In the genomic region with DNA sequence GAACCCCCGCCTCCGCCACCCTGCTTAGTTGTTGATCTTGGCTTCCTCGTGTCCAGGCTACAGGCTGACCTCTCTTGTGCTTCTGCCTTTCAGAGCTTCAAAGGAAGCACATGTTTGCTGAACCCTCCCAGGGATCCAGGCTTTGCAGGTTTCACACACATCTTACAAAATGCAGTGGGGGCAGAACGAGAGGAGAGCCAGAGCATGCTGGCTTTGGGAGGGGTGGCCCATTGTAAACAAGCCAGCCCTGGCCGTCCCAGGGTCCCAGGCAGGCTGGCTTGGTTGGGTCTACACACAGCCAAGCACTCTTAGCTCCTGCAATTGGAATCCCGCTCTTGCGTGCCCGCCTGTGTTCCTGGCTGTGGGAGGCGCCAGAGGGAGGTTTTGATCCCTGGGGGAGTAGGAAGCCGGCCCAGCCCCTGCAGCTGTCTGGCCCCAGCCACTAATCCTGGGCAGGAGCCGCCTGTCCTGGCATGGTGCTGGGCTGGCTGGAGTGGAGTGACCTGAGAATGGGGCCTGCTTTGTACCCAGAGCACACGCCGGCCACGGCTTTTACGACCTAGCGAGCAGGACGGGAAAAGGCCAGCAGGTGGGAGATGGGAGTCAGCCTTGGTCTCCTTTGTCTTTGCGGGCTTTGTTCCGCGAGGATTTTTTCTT, we compare ENCODE assay signal across 9 cellular contexts. TPM values are rescaled to one million over a fixed set of nuclear protein-coding genes. Genes with fewer than 3 reads are reported as not detected.
DNase-seq lines count a peak whose midpoint lies in the region; ATAC-seq, FAIRE-seq and TF ChIP-seq lines count a peak whose summit lies in the region.
"Had no signal": no experiment of that assay in that cellular context is flagged by ENCODE, and none has a peak within 500 bp of the region (broad histone marks: within the 10 kb centered on the region; RNA-seq: fewer than 3 reads in every experiment).

No MANE protein-coding gene starts in this region.

- peaks cover 84% of the 10 kb centered on the region for H3K4me1 ChIP-seq in HepG2 (ENCODE audit: insufficient read depth, low read length)

- H3K27me3 Mint-ChIP-seq in chondrocyte (ENCODE audit: low read depth) (no peaks in the 10 kb centered on the region), type B pancreatic cell (no peaks in the 10 kb centered on the region)
- H3K27me3 Mint-ChIP-seq: activated CD8-positive, alpha-beta T cell treated with anti-CD3 and anti-CD28 coated beads for 36 hours had no signal

- H3K4me1 Mint-ChIP-seq in chondrocyte (ENCODE audit: low read depth): peaks cover 55% of the 10 kb centered on the region
- H3K4me1 Mint-ChIP-seq in type B pancreatic cell (ENCODE audit: unreplicated experiment): peaks cover 62% of the 10 kb centered on the region

- TF ChIP-seq CTCF in chondrocyte (IDR thresholded peaks at IDR 0.05) (peak; percentile 65), HepG2 (CRISPR knock-in tag; IDR thresholded peaks at IDR 0.05) (peak; percentile 83), type B pancreatic cell (conservative IDR thresholded peaks at IDR 0.05) (peak; percentile 52)

- no peak overlapping the region for H2AFZ ChIP-seq in HepG2 (ENCODE audit: low read length)

- WGBS in HepG2 (ENCODE audit: low lambda C conversion rate): 21% methylated on average over 15 of the region's 20 CpGs

- H3K9ac ChIP-seq in HepG2 (ENCODE audit: insufficient read depth, low read depth, low read length): peak overlapping the region; percentile 48

- peaks cover 13 to 60% of the 10 kb centered on the region in 2 experiments for H3K36me3 ChIP-seq in HepG2 (replicated peaks in 1 of 2; ENCODE audit: control insufficient read depth in 1 of 2, insufficient read depth in 2 of 2, low read length in 2 of 2)

- H3K27ac ChIP-seq in HepG2 (ENCODE audit: extremely low read length, insufficient read depth, low read length): peak overlapping the region; percentile 70

- in situ Hi-C loops in HepG2 (cut with HindIII; ENCODE audit: extremely low pct_ligation_motif_present, low pct_unique_long_range_greater_than_20kb): no loop called here

- H3K4me3 Mint-ChIP-seq in chondrocyte (ENCODE audit: unreplicated experiment) (no peak overlapping the region), type B pancreatic cell (peak overlapping the region; percentile 29)
- H3K4me3 Mint-ChIP-seq: activated CD8-positive, alpha-beta T cell treated with anti-CD3 and anti-CD28 coated beads for 36 hours had no signal

- CTCF ChIA-PET in HepG2 (lab: Yijun Ruan, JAX; ENCODE audit: low intra/inter-chr PET ratio, low total read pairs): interaction anchor here (1.2 kb wide), 1 partner anchor 456 kb away, joined by 4 read pairs; no protein-coding TSS in a partner anchor

- H3K9me3 ChIP-seq in HepG2 (ENCODE audit: low read length): no peaks in the 10 kb centered on the region

- POLR2A ChIA-PET in HepG2 (lab: Yijun Ruan, JAX): interaction anchor here (0.9 to 2.6 kb wide), 9 partner anchors 10 to 331 kb away, joined by 3 to 24 read pairs (median 5); no protein-coding TSS in a partner anchor

- no peaks in the 10 kb centered on the region for H3K9me3 Mint-ChIP-seq in chondrocyte (ENCODE audit: low read depth)
- H3K9me3 Mint-ChIP-seq in type B pancreatic cell: no peaks in the 10 kb centered on the region
- H3K9me3 Mint-ChIP-seq: activated CD8-positive, alpha-beta T cell treated with anti-CD3 and anti-CD28 coated beads for 36 hours had no signal

- peak overlapping the region in 1 of 3 experiments; percentile 29; a peak in 2 of 6 replicates for H3K4me3 ChIP-seq in HepG2 (replicated peaks in 1 of 3; ENCODE audit: insufficient read depth in 1 of 3, low read depth in 2 of 3, low read length in 3 of 3)

- TF ChIP-seq RAD21 in HepG2 (CRISPR knock-in tag; IDR thresholded peaks at IDR 0.05): peak; percentile 83

- peak overlapping the region; percentile 62 for H3K4me2 ChIP-seq in HepG2 (ENCODE audit: low read depth, low read length)

- H3K79me2 ChIP-seq in HepG2 (ENCODE audit: insufficient read depth, low read length): peaks cover 99% of the 10 kb centered on the region

- intact Hi-C loops in HepG2 (cut with micrococcal nuclease; ENCODE audit: unreplicated experiment): loop anchor here (2.0 to 5.0 kb wide), 2 partner anchors 52 to 101 kb away; no protein-coding TSS in a partner anchor

- H3K36me3 Mint-ChIP-seq in chondrocyte (ENCODE audit: low read depth) (peaks cover 6% of the 10 kb centered on the region), type B pancreatic cell (peaks cover 43% of the 10 kb centered on the region)

- H3K27ac Mint-ChIP-seq in chondrocyte (ENCODE audit: unreplicated experiment) (peak overlapping the region; percentile 39), type B pancreatic cell (peak overlapping the region; percentile 56)
- H3K27ac Mint-ChIP-seq: activated CD8-positive, alpha-beta T cell treated with anti-CD3 and anti-CD28 coated beads for 36 hours had no signal

- ATAC-seq in HepG2: peak; percentile 88
- no peak for ATAC-seq in HG02884 (IDR thresholded peaks at IDR 0.05; ENCODE audit: unreplicated experiment)
- ATAC-seq: activated CD8-positive, alpha-beta T cell treated with anti-CD3 and anti-CD28 coated beads for 36 hours had no signal

- H3K27me3 ChIP-seq in HepG2 (ENCODE audit: control insufficient read depth in 1 of 2, insufficient read depth in 2 of 2, low read length in 2 of 2): no peaks in the 10 kb centered on the region

- TF ChIP-seq POLR2A in HepG2 (IDR thresholded peaks at IDR 0.05; ENCODE audit: insufficient read depth in 1 of 2, low read depth in 2 of 2, low read length in 2 of 2): no peak

- peaks cover 87% of the 10 kb centered on the region; the same call in 1 of the 2 replicates for H4K20me1 ChIP-seq in HepG2 (ENCODE audit: insufficient read depth, low read length)

- peak; percentile 16 for DNase-seq in NCI-H1694 treated with DMSO at 0.1 percent for 48 hours (lab: John Stamatoyannopoulos, UW)
- DNase-seq in NCI-H1694 (lab: John Stamatoyannopoulos, UW): no peak
- no peak for DNase-seq in chondrocyte (ENCODE audit: low spot score)
- DNase-seq in HepG2 (ENCODE audit: low spot score): peak; percentile 98
- DNase-seq in type B pancreatic cell (ENCODE audit: extremely low spot score, unreplicated experiment): no peak
- no peak for DNase-seq in SW480 (ENCODE audit: low spot score)
- no peak for DNase-seq in stimulated activated CD4-positive, alpha-beta T cell treated with anti-CD3 and anti-CD28 coated beads, Interleukin-4, amount 100 ng/mL, for 1 hour
- DNase-seq: activated CD8-positive, alpha-beta T cell treated with anti-CD3 and anti-CD28 coated beads for 36 hours had no signal

- no TSS peak for BruUV-seq in HepG2 (replicated peaks; lab: Mats Ljungman, UMichigan)

- TF ChIP-seq EP300 in HepG2 (IDR thresholded peaks at IDR 0.05; ENCODE audit: low read depth in 2 of 2, low read length in 2 of 2) (peak; percentile 70 to 88; a peak in 3 of 4 replicates), HepG2 (CRISPR knock-in tag; IDR thresholded peaks at IDR 0.05; ENCODE audit: borderline replicate concordance) (peak; percentile 91)

- peak; percentile 96 for FAIRE-seq in HepG2 (lab: Jason Lieb, UNC)

RNA-seq across cellular contexts. Expression of a gene that starts 53.9 kb away (rescaled TPM):
- total RNA-seq in chondrocyte (42.4 to 51.9 TPM (median 50.4 TPM) in 3 replicates), HepG2 (2016; rRNA removed; fragmentation: Illumina TruSeq; extraction: Trizol) (34.6 and 44.3 TPM in 2 replicates), type B pancreatic cell (ENCODE audit: low replicate concordance) (42.6 and 49.5 TPM in 2 replicates)
- 10.1 and 13.4 TPM in 2 replicates for total RNA-seq in HepG2 (2016; cell fraction: cytosol; rRNA removed; fragmentation: Illumina TruSeq; extraction: Trizol; ENCODE audit: low read depth)
- total RNA-seq in HepG2 (2016; cell fraction: insoluble cytoplasmic fraction; rRNA removed; fragmentation: Illumina TruSeq; extraction: Trizol): 33.4 and 38.6 TPM in 2 replicates
- total RNA-seq in HepG2 (2016; cell fraction: membrane; rRNA removed; fragmentation: Illumina TruSeq; extraction: Trizol): 23.4 and 24.2 TPM in 2 replicates
- 29.3 and 37.6 TPM in 2 replicates for total RNA-seq in HepG2 (2016; cell fraction: nucleus; rRNA removed; fragmentation: Illumina TruSeq; extraction: Trizol)
- 99.1 and 101 TPM in 2 replicates for polyA plus RNA-seq in HepG2 (2011; rRNA removed)
- 62.2 and 70.2 TPM in 2 replicates for polyA plus RNA-seq in HepG2 (2011; cell fraction: cytosol; rRNA removed)
- 57.3 and 58.3 TPM in 2 replicates for polyA plus RNA-seq in HepG2 (2011; cell fraction: nucleus; rRNA removed)
- polyA plus RNA-seq in HepG2 (2012): 54.2 and 63.2 TPM in 2 replicates
- polyA plus RNA-seq in HepG2 (2016; cell fraction: cytosol; fragmentation: Illumina TruSeq; extraction: Trizol; ENCODE audit: low read depth): 12.1 and 15.0 TPM in 2 replicates
- 41.4 and 47.1 TPM in 2 replicates for polyA plus RNA-seq in HepG2 (2016; cell fraction: insoluble cytoplasmic fraction; fragmentation: Illumina TruSeq; extraction: Trizol; ENCODE audit: low read depth)
- polyA plus RNA-seq in HepG2 (2016; cell fraction: membrane; fragmentation: Illumina TruSeq; extraction: Trizol; ENCODE audit: low read depth): 16.0 and 16.3 TPM in 2 replicates
- polyA plus RNA-seq in HepG2 (2016; cell fraction: nucleus; fragmentation: Illumina TruSeq; extraction: Trizol; ENCODE audit: insufficient read depth, low read depth): 33.7 and 37.2 TPM in 2 replicates
- polyA minus RNA-seq in HepG2 (2011; rRNA and poly(A)+ RNA removed; ENCODE audit: low replicate concordance): 50.3 and 196 TPM in 2 replicates
- polyA minus RNA-seq in HepG2 (2011; cell fraction: cytosol; rRNA and poly(A)+ RNA removed): 58.1 and 67.7 TPM in 2 replicates
- polyA minus RNA-seq in HepG2 (2011; cell fraction: nucleus; rRNA and poly(A)+ RNA removed): 92.1 and 100 TPM in 2 replicates

Comparison
In these comparisons a context has a peak if more than half of its experiments do, and no peak if none do; other contexts are left out.
1. DNase-seq: peak in NCI-H1694 treated with DMSO at 0.1 percent for 48 hours (single experiment) and HepG2 (single experiment); none in NCI-H1694 (single experiment), chondrocyte (single experiment), type B pancreatic cell (single experiment), SW480 (single experiment) and stimulated activated CD4-positive, alpha-beta T cell treated with anti-CD3 and anti-CD28 coated beads, Interleukin-4, amount 100 ng/mL, for 1 hour (single experiment).
2. Peak in every context shown above with its lines, with median percentiles within 50 percentile points of each other: CTCF ChIP-seq.